ENCODE assay signal across 1 cellular context in genomic region chr7:103121641-103122040, GRCh38.
TF ChIP-seq lines count a peak whose summit lies in the region.

No MANE protein-coding gene starts in this region.

TF ChIP-seq in K562, 482 proteins besides CTCF, POLR2A, EP300 and RAD21 (continued from another document and continues in another):
- peak; percentile 47 to 56; a peak in 3 of 4 replicates for TF ChIP-seq KDM1A (IDR thresholded peaks at IDR 0.05)
- TF ChIP-seq RBM22 (IDR thresholded peaks at IDR 0.05; ENCODE audit: low read depth, low read length, poor library complexity, severe bottlenecking) = no peak
- TF ChIP-seq ZHX1 (conservative IDR thresholded peaks at IDR 0.05; ENCODE audit: low read length) = no peak
- TF ChIP-seq REST (CRISPR knock-in tag; IDR thresholded peaks at IDR 0.05; ENCODE audit: low read depth) = no peak
- TF ChIP-seq TARDBP (IDR thresholded peaks at IDR 0.05) = no peak
- no peak for TF ChIP-seq ZNF140 (CRISPR knock-in tag; IDR thresholded peaks at IDR 0.05)
- TF ChIP-seq ZNF75A (CRISPR knock-in tag; IDR thresholded peaks at IDR 0.05) = no peak
- TF ChIP-seq TFAP4 (CRISPR knock-in tag; IDR thresholded peaks at IDR 0.05; ENCODE audit: borderline replicate concordance) = no peak
- no peak for TF ChIP-seq ZNF740 (CRISPR knock-in tag; IDR thresholded peaks at IDR 0.05)
- TF ChIP-seq ZNF740 (tag; IDR thresholded peaks at IDR 0.05) = no peak
- TF ChIP-seq ZNF239 (CRISPR knock-in tag; IDR thresholded peaks at IDR 0.05) = no peak
- no peak for TF ChIP-seq STAG1 (CRISPR knock-in tag; IDR thresholded peaks at IDR 0.05; ENCODE audit: borderline replicate concordance)
- no peak for TF ChIP-seq PHF8 (IDR thresholded peaks at IDR 0.05; ENCODE audit: borderline replicate concordance, low read length)
- TF ChIP-seq LEF1 (IDR thresholded peaks at IDR 0.05) = peak; percentile 55; the same call in 1 of the 2 replicates
- TF ChIP-seq TCF7L2 (IDR thresholded peaks at IDR 0.05; ENCODE audit: low read depth, low read length) = no peak
- no peak for TF ChIP-seq MTF1 (CRISPR knock-in tag; IDR thresholded peaks at IDR 0.05; ENCODE audit: borderline replicate concordance)
- TF ChIP-seq SPI1 (IDR thresholded peaks at IDR 0.05; ENCODE audit: borderline replicate concordance, low read depth, low read length) = no peak
- no peak for TF ChIP-seq PCBP2 (IDR thresholded peaks at IDR 0.05; ENCODE audit: low read depth, low read length, poor library complexity, severe bottlenecking)
- TF ChIP-seq NCOR1 (IDR thresholded peaks at IDR 0.05) = peak; percentile 80
- no peak for TF ChIP-seq E2F1 (CRISPR knock-in tag; IDR thresholded peaks at IDR 0.05)
- TF ChIP-seq HIVEP1 (CRISPR knock-in tag; IDR thresholded peaks at IDR 0.05) = no peak
- peak in 1 of 2 experiments; percentile 27; a peak in 1 of 3 replicates for TF ChIP-seq CBX3 (IDR thresholded peaks at IDR 0.05; ENCODE audit: borderline replicate concordance in 1 of 2, low read length in 2 of 2)
- TF ChIP-seq BRF1 (IDR thresholded peaks at IDR 0.05; ENCODE audit: borderline replicate concordance, extremely low read depth, insufficient read length) = no peak
- TF ChIP-seq POU5F1 (IDR thresholded peaks at IDR 0.05; ENCODE audit: borderline replicate concordance, low read depth, low read length, partially characterized antibody) = no peak
- no peak for TF ChIP-seq U2AF1 (optimal IDR thresholded peaks at IDR 0.05; ENCODE audit: low read depth, low read length)
- no peak for TF ChIP-seq TRIM24 (IDR thresholded peaks at IDR 0.05)
- TF ChIP-seq ZBTB7A (IDR thresholded peaks at IDR 0.05; ENCODE audit: borderline replicate concordance, control insufficient read depth, low read depth, low read length) = no peak
- no peak for TF ChIP-seq SMAD2 (IDR thresholded peaks at IDR 0.05; ENCODE audit: low read depth, low read length)
- TF ChIP-seq E2F6 (IDR thresholded peaks at IDR 0.05; ENCODE audit: borderline replicate concordance in 1 of 2, extremely low read depth in 1 of 2, insufficient read depth in 1 of 2, insufficient read length in 1 of 2, low read depth in 1 of 2, low read length in 1 of 2, poor library complexity in 1 of 2, severe bottlenecking in 1 of 2) = no peak
- TF ChIP-seq BRCA1 (IDR thresholded peaks at IDR 0.05) = no peak
- no peak for TF ChIP-seq BRCA1 (CRISPR knock-in tag; IDR thresholded peaks at IDR 0.05)
- no peak for TF ChIP-seq ZNF24 (IDR thresholded peaks at IDR 0.05)
- TF ChIP-seq SUPT5H (IDR thresholded peaks at IDR 0.05) = no peak
- 0 out of 2 replicates have a peak, but pooled peaks have one; percentile 6 for TF ChIP-seq GATA2 (CRISPR knock-in tag; IDR thresholded peaks at IDR 0.05)
- no peak for TF ChIP-seq JUNB (CRISPR knock-in tag; conservative IDR thresholded peaks at IDR 0.05)
- no peak for TF ChIP-seq STAT5B (CRISPR knock-in tag; IDR thresholded peaks at IDR 0.05)
- no peak for TF ChIP-seq NR2C2 (CRISPR knock-in tag; IDR thresholded peaks at IDR 0.05)
- no peak for TF ChIP-seq NR2C2 (tag; IDR thresholded peaks at IDR 0.05)
- peak in 1 of 2 experiments; percentile 76; a peak in 2 of 4 replicates for TF ChIP-seq RCOR1 (IDR thresholded peaks at IDR 0.05; ENCODE audit: borderline replicate concordance in 1 of 2, low read depth in 2 of 2, low read length in 2 of 2)
- TF ChIP-seq ZBTB8A (IDR thresholded peaks at IDR 0.05; ENCODE audit: partially characterized antibody) = no peak
- TF ChIP-seq GTF2E2 (tag; IDR thresholded peaks at IDR 0.05) = no peak
- TF ChIP-seq GABPB2 (CRISPR knock-in tag; conservative IDR thresholded peaks at IDR 0.05) = no peak
- TF ChIP-seq HINFP (tag; conservative IDR thresholded peaks at IDR 0.05; ENCODE audit: low read depth) = no peak
- no peak for TF ChIP-seq ZC3H4 (CRISPR knock-in tag; IDR thresholded peaks at IDR 0.05; ENCODE audit: borderline replicate concordance)
- no peak for TF ChIP-seq ZNF121 (CRISPR knock-in tag; conservative IDR thresholded peaks at IDR 0.05)
- peak; percentile 32; the same call in 1 of the 2 replicates for TF ChIP-seq STAT5A (IDR thresholded peaks at IDR 0.05; ENCODE audit: borderline replicate concordance, low read length)
- TF ChIP-seq SMAD3 (CRISPR knock-in tag; conservative IDR thresholded peaks at IDR 0.05) = no peak
- TF ChIP-seq ZSCAN29 (IDR thresholded peaks at IDR 0.05) = no peak
- no peak for TF ChIP-seq GABPA (tag; conservative IDR thresholded peaks at IDR 0.05; ENCODE audit: low read depth)
- no peak for TF ChIP-seq SRSF9 (IDR thresholded peaks at IDR 0.05; ENCODE audit: borderline replicate concordance, low read depth, low read length)
- peak; percentile 87 for TF ChIP-seq DPF2 (IDR thresholded peaks at IDR 0.05)
- TF ChIP-seq NBN (IDR thresholded peaks at IDR 0.05; ENCODE audit: low read depth) = no peak
- TF ChIP-seq ZNF583 (CRISPR knock-in tag; IDR thresholded peaks at IDR 0.05) = no peak
- TF ChIP-seq SIN3B (IDR thresholded peaks at IDR 0.05; ENCODE audit: low read depth) = no peak
- peak; percentile 78 for TF ChIP-seq CBFA2T2 (conservative IDR thresholded peaks at IDR 0.05)
- no peak for TF ChIP-seq RBM14 (IDR thresholded peaks at IDR 0.05; ENCODE audit: borderline replicate concordance, insufficient read depth, low read depth, low read length)
- TF ChIP-seq SIRT6 (IDR thresholded peaks at IDR 0.05; ENCODE audit: low read depth, low read length) = no peak
- TF ChIP-seq CEBPG (CRISPR knock-in tag; IDR thresholded peaks at IDR 0.05) = no peak
- no peak for TF ChIP-seq CEBPG (tag; conservative IDR thresholded peaks at IDR 0.05 in 1 of 2, IDR thresholded peaks at IDR 0.05 in 1 of 2)
- TF ChIP-seq CHD1 (IDR thresholded peaks at IDR 0.05; ENCODE audit: low read length) = no peak
- TF ChIP-seq ZNF197 (CRISPR knock-in tag; IDR thresholded peaks at IDR 0.05; ENCODE audit: low read depth) = no peak
- TF ChIP-seq NR2F6 (CRISPR knock-in tag; IDR thresholded peaks at IDR 0.05) = no peak
- no peak for TF ChIP-seq RAD51 (IDR thresholded peaks at IDR 0.05; ENCODE audit: borderline replicate concordance, low read depth)
- no peak for TF ChIP-seq RBM25 (IDR thresholded peaks at IDR 0.05; ENCODE audit: low read depth, low read length, severe bottlenecking)
- peak; percentile 77 for TF ChIP-seq MTA2 (IDR thresholded peaks at IDR 0.05; ENCODE audit: low read depth)
- no peak for TF ChIP-seq PURB (CRISPR knock-in tag; IDR thresholded peaks at IDR 0.05; ENCODE audit: low read depth)
- no peak for TF ChIP-seq CHAMP1 (IDR thresholded peaks at IDR 0.05)
- no peak for TF ChIP-seq ZNF778 (CRISPR knock-in tag; IDR thresholded peaks at IDR 0.05)
- TF ChIP-seq SMARCA5 (IDR thresholded peaks at IDR 0.05) = no peak
